Comparison of ENCODE assay signal across 35 cellular contexts in the genomic region with DNA sequence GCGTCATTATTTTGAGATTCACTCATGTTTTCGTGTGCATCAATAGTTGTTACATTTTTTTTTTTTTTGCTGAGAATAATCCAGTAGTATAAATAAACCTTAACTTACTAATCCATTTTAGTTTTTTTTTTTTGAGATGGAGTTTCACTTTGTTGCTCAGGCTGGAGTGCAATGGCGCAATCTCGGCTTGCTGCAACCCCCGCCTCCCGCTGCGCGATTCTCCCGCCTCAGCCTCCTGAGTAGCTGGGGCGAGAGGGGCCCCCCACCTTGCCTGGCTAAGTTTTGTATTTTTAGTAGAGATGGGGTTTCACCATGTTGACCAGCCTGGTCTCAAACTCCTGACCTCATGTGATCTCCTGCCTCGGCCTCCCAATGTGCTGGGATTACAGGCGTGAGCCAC.
"Had no signal": no experiment of that assay in that cellular context is flagged by ENCODE, and none has a peak within 500 bp of the region (broad histone marks: within the 10 kb centered on the region; RNA-seq: fewer than 3 reads in every experiment).

No MANE protein-coding gene starts in this region.

- H3K36me3 ChIP-seq: MG63 had no signal

- H3K4me3 ChIP-seq: MG63 had no signal

- H3K9me3 ChIP-seq: MG63 had no signal

- DNase-seq: Karpas-422, Kasumi-1, MG63, MM.1S, MV-4-11, NCI-H1048, NCI-H1092, NCI-H1092 treated with DMSO at 0.1 percent for 48 hours, NCI-H1105, NCI-H1105 treated with DMSO at 0.1 percent for 48 hours, NCI-H1417, NCI-H1417 treated with DMSO at 0.1 percent for 48 hours, NCI-H1436, NCI-H1436 treated with DMSO at 0.1 percent for 48 hours, NCI-H146, NCI-H1694, NCI-H1694 treated with DMSO at 0.1 percent for 48 hours, NCI-H187, NCI-H187 treated with DMSO at 0.1 percent for 48 hours, NCI-H1930, NCI-H2029, NCI-H2029 treated with DMSO at 0.1 percent for 48 hours, NCI-H2081, NCI-H2081 treated with DMSO at 0.1 percent for 48 hours, NCI-H2107, NCI-H2171, NCI-H2171 treated with DMSO at 0.1 percent for 48 hours, NCI-H2227 treated with DMSO at 0.1 percent for 48 hours, NCI-H226, NCI-H345, NCI-H446, NCI-H446 treated with DMSO at 0.1 percent for 48 hours, NCI-H510A, NCI-H510A treated with DMSO at 0.1 percent for 48 hours, NCI-H524 had no signal

- H3K27me3 ChIP-seq: MG63 had no signal
